21 cellular contexts compared by ENCODE assay signal in the genomic region with DNA sequence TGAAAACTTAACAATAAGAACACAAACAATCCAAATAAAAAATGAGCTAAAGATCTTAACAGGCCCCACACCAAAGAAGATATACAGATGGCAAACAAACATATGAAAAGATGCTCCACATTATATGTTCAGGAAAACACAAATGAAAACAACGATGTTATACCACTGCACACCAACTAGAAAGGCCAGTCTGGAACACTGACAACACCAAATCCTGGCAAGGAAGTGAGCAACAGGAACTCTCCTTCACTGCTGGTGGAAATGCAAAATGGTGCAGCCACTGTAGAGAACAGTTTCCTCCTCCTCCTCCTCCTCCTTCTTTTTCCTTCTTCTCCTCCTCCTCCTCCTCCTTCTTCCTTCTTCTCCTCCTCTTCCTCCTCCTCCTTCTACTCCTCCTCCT.
"Had no signal": no experiment of that assay in that cellular context is flagged by ENCODE, and none has a peak within 500 bp of the region (broad histone marks: within the 10 kb centered on the region; RNA-seq: fewer than 3 reads in every experiment).

No MANE protein-coding gene starts in this region.

- DNase-seq: dorsolateral prefrontal cortex; effector CD8-positive, alpha-beta T cell; glutamatergic neuron; islet precursor cell; lower lobe of right lung; natural killer cell; posterior cingulate gyrus; sigmoid colon; stimulated activated CD4-positive, alpha-beta T cell treated with anti-CD3 and anti-CD28 coated beads, Interleukin-2, amount 100 ng/mL, for 24 hours; stimulated activated CD4-positive, alpha-beta T cell treated with anti-CD3 and anti-CD28 coated beads, Interleukin-4, amount 100 ng/mL, for 4 hours; stimulated activated naive B cell treated with anti-CD40 and anti-IgM and Interleukin-4, amounts not matched to agents 10 μg/mL and 1 μg/mL and 100 μg/mL, for 72 hours; stimulated activated naive CD8-positive, alpha-beta T cell treated with anti-CD3 and anti-CD28 coated beads, Interleukin-15, amount 100 ng/mL, for 72 hours; testis; upper lobe of right lung had no signal

- ATAC-seq: gastroesophageal sphincter; left lobe of liver; lower lobe of right lung; natural killer cell; stimulated activated naive B cell treated with anti-CD40 and anti-IgM and Interleukin-4, amounts not matched to agents 10 μg/mL and 1 μg/mL and 100 μg/mL, for 72 hours; stimulated activated naive CD8-positive, alpha-beta T cell treated with anti-CD3 and anti-CD28 coated beads, Interleukin-15, amount 100 ng/mL, for 72 hours; upper lobe of right lung had no signal

- H3K9me3 ChIP-seq: esophagus muscularis mucosa, gastroesophageal sphincter, lower lobe of right lung, sigmoid colon, testis, tibial nerve, upper lobe of right lung, vagina had no signal

- H3K27ac ChIP-seq: dorsolateral prefrontal cortex, epithelial cell of prostate, esophagus muscularis mucosa, gastroesophageal sphincter, lower lobe of right lung, sigmoid colon, skin epidermis, testis, tibial nerve, upper lobe of right lung, vagina had no signal

- H3K36me3 ChIP-seq: esophagus muscularis mucosa, gastroesophageal sphincter, lower lobe of right lung, sigmoid colon, tibial nerve, upper lobe of right lung, vagina had no signal

- H3K4me1 ChIP-seq: esophagus muscularis mucosa, gastroesophageal sphincter, lower lobe of right lung, sigmoid colon, testis, tibial nerve, upper lobe of right lung, vagina had no signal

- H3K27me3 ChIP-seq: dorsolateral prefrontal cortex, esophagus muscularis mucosa, gastroesophageal sphincter, sigmoid colon, testis, tibial nerve, upper lobe of right lung, vagina had no signal

- H3K4me3 ChIP-seq: dorsolateral prefrontal cortex, esophagus muscularis mucosa, gastroesophageal sphincter, lower lobe of right lung, sigmoid colon, skin epidermis, testis, tibial nerve, upper lobe of right lung, vagina had no signal
